In the genomic region with DNA sequence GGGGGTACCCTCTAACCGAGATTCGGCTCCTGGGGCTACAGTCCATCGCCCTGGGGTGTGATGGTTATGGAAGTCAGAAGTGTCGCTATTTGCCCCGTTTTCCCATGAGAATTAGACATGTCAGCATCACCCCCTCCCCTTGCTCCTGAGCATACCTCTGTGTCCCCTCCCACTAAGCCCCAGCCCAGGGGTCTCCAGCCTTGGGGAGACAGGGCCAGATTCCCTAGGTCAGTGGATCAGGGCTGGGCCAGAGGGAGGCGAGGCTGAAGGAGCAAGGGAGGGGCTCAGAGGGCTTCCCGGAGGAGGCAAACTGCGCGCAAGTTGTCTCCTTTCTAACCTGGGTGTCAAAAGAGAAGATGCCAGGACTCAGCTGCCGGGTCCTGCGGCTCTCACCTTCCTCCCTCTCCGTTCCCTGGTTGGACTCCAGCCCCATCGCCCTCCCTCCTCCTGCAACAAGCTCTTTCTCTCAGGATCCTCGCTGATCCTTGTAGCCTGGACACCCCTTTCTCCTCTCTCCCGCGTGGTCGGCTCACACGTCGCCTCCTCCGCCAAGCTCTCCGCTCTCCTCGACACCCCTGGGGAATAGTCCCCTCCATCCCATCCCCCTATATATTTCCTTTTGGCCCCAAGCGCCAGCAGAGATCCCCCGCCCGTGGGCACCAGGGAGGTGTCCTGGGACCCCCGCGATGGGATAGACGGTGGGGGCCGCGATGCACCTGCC, we compare ENCODE assay signal across 1 cellular context.
A peak's percentile ranks its signal among the peaks of the same experiment; 100 is the strongest.
TF ChIP-seq lines count a peak whose summit lies in the region.

No MANE protein-coding gene starts in this region.

TF ChIP-seq in K562, 482 proteins besides CTCF, POLR2A, EP300 and RAD21:
- TF ChIP-seq ZFP36 (IDR thresholded peaks at IDR 0.05; ENCODE audit: low read depth, low read length, partially characterized antibody) (peak; percentile 86), ZNF263 (CRISPR knock-in tag; IDR thresholded peaks at IDR 0.05; ENCODE audit: borderline replicate concordance) (peak; percentile 51; the same call in 1 of the 2 replicates)
- TF ChIP-seq, protein P1, sequence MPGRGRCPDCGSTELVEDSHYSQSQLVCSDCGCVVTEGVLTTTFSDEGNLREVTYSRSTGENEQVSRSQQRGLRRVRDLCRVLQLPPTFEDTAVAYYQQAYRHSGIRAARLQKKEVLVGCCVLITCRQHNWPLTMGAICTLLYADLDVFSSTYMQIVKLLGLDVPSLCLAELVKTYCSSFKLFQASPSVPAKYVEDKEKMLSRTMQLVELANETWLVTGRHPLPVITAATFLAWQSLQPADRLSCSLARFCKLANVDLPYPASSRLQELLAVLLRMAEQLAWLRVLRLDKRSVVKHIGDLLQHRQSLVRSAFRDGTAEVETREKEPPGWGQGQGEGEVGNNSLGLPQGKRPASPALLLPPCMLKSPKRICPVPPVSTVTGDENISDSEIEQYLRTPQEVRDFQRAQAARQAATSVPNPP (IDR thresholded peaks at IDR 0.05; ENCODE audit: borderline replicate concordance, insufficient read depth, insufficient read length) = no peak
